26 cellular contexts compared by ENCODE assay signal in genomic region chr5:142501890-142502289, GRCh38.
DNase-seq lines count a peak whose midpoint lies in the region; ATAC-seq, FAIRE-seq and TF ChIP-seq lines count a peak whose summit lies in the region.
"Had no signal": no experiment of that assay in that cellular context is flagged by ENCODE, and none has a peak within 500 bp of the region (broad histone marks: within the 10 kb centered on the region; RNA-seq: fewer than 3 reads in every experiment).

No MANE protein-coding gene starts in this region.

- H3K4me2 ChIP-seq in HCT116 (ENCODE audit: low read length) (no peak overlapping the region), keratinocyte (ENCODE audit: control insufficient read depth, extremely low read depth, insufficient read depth, low read depth, low read length) (no peak overlapping the region)
- H3K4me2 ChIP-seq: A549 had no signal

- H4K20me1 ChIP-seq in HCT116 (ENCODE audit: insufficient read depth), result no peaks in the 10 kb centered on the region
- H4K20me1 ChIP-seq in keratinocyte (ENCODE audit: control insufficient read depth, extremely low read depth, insufficient read depth, low read length), result no peaks in the 10 kb centered on the region

- TF ChIP-seq CTCF in D721Med (IDR thresholded peaks at IDR 0.05; ENCODE audit: insufficient read depth, missing control alignments) (peak; percentile 23), HCT116 (IDR thresholded peaks at IDR 0.05 in 2 of 3, conservative IDR thresholded peaks at IDR 0.05 in 1 of 3; ENCODE audit: borderline replicate concordance in 1 of 3, insufficient read depth in 1 of 3, low read depth in 2 of 3, low read length in 2 of 3) (no peak), WERI-Rb-1 (IDR thresholded peaks at IDR 0.05; ENCODE audit: low read depth, low read length) (peak; percentile 45; the same call in 1 of the 2 replicates), keratinocyte (optimal IDR thresholded peaks at IDR 0.05 in 1 of 3, IDR thresholded peaks at IDR 0.05 in 1 of 3, conservative IDR thresholded peaks at IDR 0.05 in 1 of 3; ENCODE audit: extremely low read depth in 1 of 3, insufficient read depth in 2 of 3, low read length in 3 of 3) (peak in 2 of 3 experiments; percentile 6 to 9)

- dilution Hi-C loops in keratinocyte (cut with MboI; ENCODE audit: extremely low pct_ligation_motif_present, low sequenced_read_pairs), result no loop called here

- H3K4me1 ChIP-seq in HCT116 (ENCODE audit: control insufficient read depth in 1 of 2, insufficient read depth in 2 of 2, low read length in 2 of 2), result peaks cover 4 to 16% of the 10 kb centered on the region in 2 experiments; a peak in 3 of 4 replicates
- H3K4me1 ChIP-seq in keratinocyte (ENCODE audit: control insufficient read depth, extremely low read depth, insufficient read depth, low read length), result peaks cover 14% of the 10 kb centered on the region
- no peaks in the 10 kb centered on the region for H3K4me1 ChIP-seq in CD4-positive, alpha-beta memory T cell (ENCODE audit: insufficient read depth, low read length)

- no peaks in the 10 kb centered on the region for H3K9me2 ChIP-seq in HCT116 (ENCODE audit: insufficient read depth)

- H3K9ac ChIP-seq in HCT116 (ENCODE audit: low read length) (no peak overlapping the region), keratinocyte (ENCODE audit: control insufficient read depth, extremely low read depth, insufficient read depth, low read length) (no peak overlapping the region)

- H3K27me3 ChIP-seq in HCT116 (ENCODE audit: insufficient read depth, low read length) (no peaks in the 10 kb centered on the region), WERI-Rb-1 (ENCODE audit: insufficient read depth, low read depth, severe bottlenecking) (no peaks in the 10 kb centered on the region), keratinocyte (ENCODE audit: control insufficient read depth, extremely low read depth, insufficient read depth, low read length) (no peaks in the 10 kb centered on the region)
- H3K27me3 ChIP-seq in CD4-positive, alpha-beta memory T cell (ENCODE audit: insufficient read depth, low read length), result no peaks in the 10 kb centered on the region
- H3K27me3 ChIP-seq: SJCRH30 had no signal

- no peaks in the 10 kb centered on the region for H3K9me1 ChIP-seq in keratinocyte (ENCODE audit: control insufficient read depth, extremely low read depth, insufficient read depth, low read length)

- BruUV-seq in HCT116 (replicated peaks; lab: Mats Ljungman, UMichigan), result no TSS peak

- FAIRE-seq in D721Med (lab: Jason Lieb, UNC) (peak; percentile 67), keratinocyte (lab: Jason Lieb, UNC) (no peak)
- FAIRE-seq: A549, GM19239, H54, HTR-8/SVneo had no signal

- H3K27me3 Mint-ChIP-seq in CD4-positive, alpha-beta memory T cell, result no peaks in the 10 kb centered on the region

- H3K79me2 ChIP-seq in HCT116 (ENCODE audit: insufficient read depth, low read length), result no peaks in the 10 kb centered on the region
- H3K79me2 ChIP-seq in keratinocyte (ENCODE audit: control insufficient read depth, insufficient read depth, low read length), result no peaks in the 10 kb centered on the region

- no peak overlapping the region for H3K27ac Mint-ChIP-seq in CD4-positive, alpha-beta memory T cell
- H3K27ac Mint-ChIP-seq: CD4-positive, CD25-positive, alpha-beta regulatory T cell had no signal

- no peak overlapping the region for H3K27ac ChIP-seq in HCT116 (ENCODE audit: low read depth, low read length)
- H3K27ac ChIP-seq in WERI-Rb-1, result no peak overlapping the region
- H3K27ac ChIP-seq in keratinocyte (ENCODE audit: control insufficient read depth, insufficient read depth, low read length), result no peak overlapping the region
- H3K27ac ChIP-seq in CD4-positive, alpha-beta memory T cell (ENCODE audit: low read depth, low read length), result no peak overlapping the region
- H3K27ac ChIP-seq: A549, SJCRH30 had no signal

- H3K4me1 Mint-ChIP-seq in CD4-positive, alpha-beta memory T cell, result peaks cover 3 to 10% (median 4%) of the 10 kb centered on the region in 4 donors

- no peak overlapping the region for H3K4me3 Mint-ChIP-seq in CD4-positive, alpha-beta memory T cell
- H3K4me3 Mint-ChIP-seq: CD4-positive, CD25-positive, alpha-beta regulatory T cell had no signal

- H2AFZ ChIP-seq in HCT116 (ENCODE audit: low read depth, low read length, poor library complexity, severe bottlenecking) (no peak overlapping the region), keratinocyte (ENCODE audit: control insufficient read depth, low read length) (no peak overlapping the region)

- TF ChIP-seq RAD21 in HCT116 (IDR thresholded peaks at IDR 0.05; ENCODE audit: low read depth), result no peak; the same call in 1 of the 2 replicates

- H3K4me3 ChIP-seq in HCT116 (replicated peaks in 1 of 2; ENCODE audit: low read depth in 1 of 2, low read length in 2 of 2) (no peak overlapping the region), WERI-Rb-1 (ENCODE audit: low read depth, low read length) (no peak overlapping the region), keratinocyte (ENCODE audit: control insufficient read depth in 2 of 3, extremely low read depth in 1 of 3, insufficient read depth in 2 of 3, low read depth in 1 of 3, low read length in 3 of 3) (no peak overlapping the region)
- H3K4me3 ChIP-seq in CD4-positive, alpha-beta memory T cell (ENCODE audit: low read length in 2 of 2), result no peak overlapping the region
- H3K4me3 ChIP-seq: A549, SJCRH30 had no signal

- POLR2A ChIA-PET in HCT116 (lab: Charles Lee), result no interaction called here
- POLR2A ChIA-PET in CD4-positive, alpha-beta memory T cell (lab: Charles Lee; ENCODE audit: partially characterized antibody), result no interaction called here

- no peaks in the 10 kb centered on the region for H3K9me3 ChIP-seq in HCT116 (ENCODE audit: control insufficient read depth in 1 of 2, insufficient read depth in 1 of 2, low read depth in 1 of 2, low read length in 2 of 2)
- H3K9me3 ChIP-seq in WERI-Rb-1 (ENCODE audit: severe bottlenecking), result no peaks in the 10 kb centered on the region
- H3K9me3 ChIP-seq in keratinocyte (ENCODE audit: control insufficient read depth, low read depth, low read length), result no peaks in the 10 kb centered on the region
- H3K9me3 ChIP-seq in CD4-positive, alpha-beta memory T cell (ENCODE audit: control insufficient read depth in 1 of 2, low read length in 2 of 2), result no peaks in the 10 kb centered on the region
- H3K9me3 ChIP-seq: A549, SJCRH30 had no signal

- DNase-seq in D721Med (ENCODE audit: insufficient read length, low spot score), result no peak
- no peak for DNase-seq in HCT116 (ENCODE audit: low read depth, low spot score)
- peak; percentile 65 for DNase-seq in WERI-Rb-1
- no peak for DNase-seq in keratinocyte (ENCODE audit: low read depth, low spot score)
- DNase-seq in NCI-H1694 treated with DMSO at 0.1 percent for 48 hours (lab: John Stamatoyannopoulos, UW), result no peak
- no peak for DNase-seq in stimulated activated CD4-positive, alpha-beta T cell treated with anti-CD3 and anti-CD28 coated beads, Interleukin-4, amount 100 ng/mL, for 4 hours
- no peak for DNase-seq in CD4-positive, alpha-beta memory T cell
- DNase-seq: CD4-positive, CD25-positive, alpha-beta regulatory T cell; COR-L47; DMS 273 treated with DMSO at 0.1 percent for 48 hours; DMS79 treated with DMSO at 0.1 percent for 48 hours; KG1; NCI-H1105; NCI-H2081; NCI-H2171 treated with DMSO at 0.1 percent for 48 hours; NCI-H446; NCI-H526 treated with DMSO at 0.1 percent for 48 hours; NK-92 treated with Interleukin-12 subunit alpha and Interleukin-12 subunit beta, amount 100 ng/mL, for 24 hours; SJCRH30; T-helper 1 cell had no signal

- intact Hi-C loops in HCT116 (cut with micrococcal nuclease), result no loop called here
- intact Hi-C loops in CD4-positive, alpha-beta memory T cell (cut with micrococcal nuclease), result no loop called here

- no peak for TF ChIP-seq POLR2A in HCT116 (IDR thresholded peaks at IDR 0.05; ENCODE audit: borderline replicate concordance, extremely low read depth, insufficient read depth, insufficient read length)

- H3K9me3 Mint-ChIP-seq in CD4-positive, alpha-beta memory T cell, result no peaks in the 10 kb centered on the region

- H3K36me3 Mint-ChIP-seq in CD4-positive, alpha-beta memory T cell, result no peaks in the 10 kb centered on the region
- H3K36me3 Mint-ChIP-seq: CD4-positive, CD25-positive, alpha-beta regulatory T cell had no signal

- CTCF ChIA-PET in HCT116 (lab: Charles Lee), result no interaction called here
- CTCF ChIA-PET in CD4-positive, alpha-beta memory T cell (lab: Charles Lee; ENCODE audit: partially characterized antibody), result no interaction called here

- peak; percentile 58; the same call in 1 of the 2 replicates for ATAC-seq in HCT116
- ATAC-seq in HG02588 (IDR thresholded peaks at IDR 0.05; ENCODE audit: unreplicated experiment), result no peak
- ATAC-seq: A549, Panc1 had no signal

- RAD21 ChIA-PET in HCT116 (lab: Charles Lee; ENCODE audit: low non-redundant PET in 1 of 2, low total read pairs in 2 of 2, uncharacterized antibody in 2 of 2, unreplicated experiment in 2 of 2), result no interaction called here

- H3K36me3 ChIP-seq in HCT116 (ENCODE audit: control insufficient read depth in 1 of 2, insufficient read depth in 2 of 2, low read length in 2 of 2) (no peaks in the 10 kb centered on the region), WERI-Rb-1 (no peaks in the 10 kb centered on the region), keratinocyte (ENCODE audit: control insufficient read depth in 2 of 2, extremely low read depth in 1 of 2, insufficient read depth in 2 of 2, low read length in 2 of 2) (no peaks in the 10 kb centered on the region)
- H3K36me3 ChIP-seq in CD4-positive, alpha-beta memory T cell (ENCODE audit: insufficient read depth, low read length), result no peaks in the 10 kb centered on the region
- H3K36me3 ChIP-seq: SJCRH30 had no signal

TF ChIP-seq in HCT116, 20 proteins besides CTCF, POLR2A, EP300 and RAD21 (continues in another document):
- TF ChIP-seq CBX3 (IDR thresholded peaks at IDR 0.05; ENCODE audit: low read depth), result no peak
- no peak for TF ChIP-seq ZNF274 (IDR thresholded peaks at IDR 0.05; ENCODE audit: low read depth, low read length)
- TF ChIP-seq, protein P1, sequence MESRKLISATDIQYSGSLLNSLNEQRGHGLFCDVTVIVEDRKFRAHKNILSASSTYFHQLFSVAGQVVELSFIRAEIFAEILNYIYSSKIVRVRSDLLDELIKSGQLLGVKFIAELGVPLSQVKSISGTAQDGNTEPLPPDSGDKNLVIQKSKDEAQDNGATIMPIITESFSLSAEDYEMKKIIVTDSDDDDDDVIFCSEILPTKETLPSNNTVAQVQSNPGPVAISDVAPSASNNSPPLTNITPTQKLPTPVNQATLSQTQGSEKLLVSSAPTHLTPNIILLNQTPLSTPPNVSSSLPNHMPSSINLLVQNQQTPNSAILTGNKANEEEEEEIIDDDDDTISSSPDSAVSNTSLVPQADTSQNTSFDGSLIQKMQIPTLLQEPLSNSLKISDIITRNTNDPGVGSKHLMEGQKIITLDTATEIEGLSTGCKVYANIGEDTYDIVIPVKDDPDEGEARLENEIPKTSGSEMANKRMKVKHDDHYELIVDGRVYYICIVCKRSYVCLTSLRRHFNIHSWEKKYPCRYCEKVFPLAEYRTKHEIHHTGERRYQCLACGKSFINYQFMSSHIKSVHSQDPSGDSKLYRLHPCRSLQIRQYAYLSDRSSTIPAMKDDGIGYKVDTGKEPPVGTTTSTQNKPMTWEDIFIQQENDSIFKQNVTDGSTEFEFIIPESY (IDR thresholded peaks at IDR 0.05; ENCODE audit: extremely low read depth, insufficient replicate concordance, low read length), result no peak
- no peak for TF ChIP-seq TCF7L2 (IDR thresholded peaks at IDR 0.05; ENCODE audit: borderline replicate concordance, extremely low read depth, insufficient read depth, insufficient read length)

Comparison
In these comparisons a context has a peak if more than half of its experiments do, and no peak if none do; other contexts are left out.
1. CTCF ChIP-seq: peak in D721Med (single experiment), WERI-Rb-1 (single experiment) and keratinocyte (2 of 3); none in HCT116 (0 of 3).